Comparison of ENCODE assay signal across 12 cellular contexts in genomic region chr5:106601605-106602004, GRCh38.
DNase-seq lines count a peak whose midpoint lies in the region; ATAC-seq, FAIRE-seq and TF ChIP-seq lines count a peak whose summit lies in the region.
"Had no signal": no experiment of that assay in that cellular context is flagged by ENCODE, and none has a peak within 500 bp of the region (broad histone marks: within the 10 kb centered on the region; RNA-seq: fewer than 3 reads in every experiment).

No MANE protein-coding gene starts in this region.

- peak overlapping the region; percentile 45; the same call in 1 of the 2 replicates for H4K8ac ChIP-seq in H1 (ENCODE audit: extremely low read depth, insufficient read depth, low read length)

- H3K79me2 ChIP-seq in H1 (ENCODE audit: control insufficient read depth in 1 of 2, insufficient read depth in 2 of 2, low read length in 2 of 2), result no peaks in the 10 kb centered on the region

- no peak overlapping the region for H2BK120ac ChIP-seq in H1 (replicated peaks; ENCODE audit: low read depth, low read length)

- no peaks in the 10 kb centered on the region for H3K36me3 ChIP-seq in H1 (ENCODE audit: control insufficient read depth in 2 of 4, insufficient read depth in 4 of 4, low read length in 3 of 4)

- ATAC-seq in GM19467 (IDR thresholded peaks at IDR 0.05; ENCODE audit: unreplicated experiment), result peak; percentile 55
- ATAC-seq in HG03521 (IDR thresholded peaks at IDR 0.05; ENCODE audit: unreplicated experiment), result peak; percentile 71
- no peak for ATAC-seq in HG02642 (IDR thresholded peaks at IDR 0.05; ENCODE audit: poor library complexity, unreplicated experiment)
- ATAC-seq in HG03378 (IDR thresholded peaks at IDR 0.05; ENCODE audit: unreplicated experiment), result no peak
- ATAC-seq: left colon; natural killer cell treated with Interleukin-12 subunit alpha and Interleukin-12 subunit beta and Interleukin-15 and Interleukin-18, amount 100 ng/mL, for 72 hours had no signal

- H3K27me3 ChIP-seq in H1 (replicated peaks in 1 of 4; ENCODE audit: control insufficient read depth in 3 of 4, extremely low read depth in 1 of 4, insufficient read depth in 3 of 4, low read length in 3 of 4), result no peaks in the 10 kb centered on the region

- no peaks in the 10 kb centered on the region for H3K79me1 ChIP-seq in H1 (ENCODE audit: low read depth, low read length)

- no peak overlapping the region for H2BK15ac ChIP-seq in H1 (ENCODE audit: low read length)

- no peak overlapping the region for H2BK12ac ChIP-seq in H1 (ENCODE audit: low read depth, low read length)

- no peak overlapping the region for H3K23ac ChIP-seq in H1 (ENCODE audit: insufficient read length)

- H3K14ac ChIP-seq in H1 (ENCODE audit: insufficient read length), result no peak overlapping the region

- no peak overlapping the region for H3K56ac ChIP-seq in H1 (replicated peaks; ENCODE audit: insufficient read length, low read depth, low read length)

- no peak overlapping the region for H2AK5ac ChIP-seq in H1 (ENCODE audit: low read depth, low read length)

- H3K4me3 ChIP-seq in GM12864 (ENCODE audit: low read depth, low read length) (no peak overlapping the region), H1 (ENCODE audit: extremely low read depth in 1 of 4, insufficient read depth in 2 of 4, low read depth in 3 of 4, low read length in 4 of 4) (no peak overlapping the region)

- H2BK5ac ChIP-seq in H1 (ENCODE audit: low read depth, low read length), result no peak overlapping the region

- no peaks in the 10 kb centered on the region for H3K23me2 ChIP-seq in H1 (ENCODE audit: low read depth, low read length)

- H2AFZ ChIP-seq in H1 (ENCODE audit: low read length), result no peak overlapping the region

- H3K4ac ChIP-seq in H1 (replicated peaks; ENCODE audit: insufficient read length, low read depth, low read length), result no peak overlapping the region

- DNase-seq in GM12864 (ENCODE audit: low read depth), result peak; percentile 5
- DNase-seq in H1 (ENCODE audit: low read depth in 1 of 2, low spot score in 2 of 2), result no peak
- no peak for DNase-seq in NCI-H82 (lab: John Stamatoyannopoulos, UW)
- DNase-seq in T-helper 9 cell, result no peak
- DNase-seq: activated CD4-positive, alpha-beta T cell treated with anti-CD3 and anti-CD28 coated beads, Interleukin-2, amount 50 U/mL, for 48 hours; left colon had no signal

- no peak overlapping the region for H3K18ac ChIP-seq in H1 (ENCODE audit: extremely low read depth, low read length)

- H3K9ac ChIP-seq in H1 (replicated peaks in 1 of 4; ENCODE audit: extremely low read depth in 1 of 4, low read depth in 3 of 4, low read length in 3 of 4), result no peak overlapping the region

- H4K5ac ChIP-seq in H1 (ENCODE audit: insufficient read length, low read depth, low read length), result no peak overlapping the region

- no peaks in the 10 kb centered on the region for H3K9me3 ChIP-seq in H1 (ENCODE audit: insufficient read depth in 2 of 2, low read depth in 1 of 2, low read length in 1 of 2)

- no peak overlapping the region for H2BK20ac ChIP-seq in H1 (ENCODE audit: low read length)

- no peak for TF ChIP-seq EP300 in H1 (IDR thresholded peaks at IDR 0.05; ENCODE audit: borderline replicate concordance in 1 of 2, low read depth in 2 of 2, low read length in 2 of 2)

- no peak for TF ChIP-seq CTCF in GM12864 (IDR thresholded peaks at IDR 0.05; ENCODE audit: low read depth, low read length, missing control alignments)
- TF ChIP-seq CTCF in H1 (IDR thresholded peaks at IDR 0.05; ENCODE audit: control extremely low read depth in 1 of 3, insufficient read depth in 1 of 3, low read depth in 1 of 3, low read length in 3 of 3), result no peak

- H4K91ac ChIP-seq in H1 (replicated peaks; ENCODE audit: insufficient read length, low read length), result no peak overlapping the region

- no peak for TF ChIP-seq POLR2A in H1 (IDR thresholded peaks at IDR 0.05; ENCODE audit: control extremely low read depth in 1 of 2, low read depth in 2 of 2, low read length in 2 of 2)

- no peak overlapping the region for H3K4me2 ChIP-seq in H1 (ENCODE audit: insufficient read depth in 1 of 2, low read depth in 2 of 2, low read length in 2 of 2)

- H3K27ac ChIP-seq in H1 (ENCODE audit: low read depth, low read length), result no peak overlapping the region

- WGBS in H1 (ENCODE audit: extremely low coverage in 1 of 2, insufficient coverage in 1 of 2, insufficient read length in 1 of 2, insufficient replicate concordance in 2 of 2, low coverage in 1 of 2, low lambda C conversion rate in 2 of 2, missing lambda C conversion rate in 1 of 2), 2 experiments, result 83% methylated on average over 6 of the region's 6 CpGs; no CpG with 5 or more reads in 1 of the 2 experiments

- peak; percentile 66 for FAIRE-seq in H1 (lab: Jason Lieb, UNC)
- FAIRE-seq: RCC 7860 had no signal

- H4K20me1 ChIP-seq in H1 (replicated peaks in 1 of 2; ENCODE audit: control insufficient read depth in 1 of 2, insufficient read depth in 2 of 2, low read length in 2 of 2), result no peaks in the 10 kb centered on the region

- POLR2A ChIA-PET in H1 (lab: Charles Lee; ENCODE audit: partially characterized antibody), result no interaction called here

- no peak for TF ChIP-seq RAD21 in H1 (IDR thresholded peaks at IDR 0.05 in 1 of 2, conservative IDR thresholded peaks at IDR 0.05 in 1 of 2; ENCODE audit: low read depth in 2 of 2, low read length in 2 of 2)

- no peaks in the 10 kb centered on the region for H3K4me1 ChIP-seq in H1 (replicated peaks in 1 of 4; ENCODE audit: control insufficient read depth in 3 of 4, insufficient read depth in 4 of 4, low read length in 3 of 4)

- CTCF ChIA-PET in H1 (lab: Charles Lee; ENCODE audit: partially characterized antibody), result interaction anchor here (0.6 to 1.1 kb wide), 3 partner anchors 147 to 988 kb away, joined by 3 read pairs; no protein-coding TSS in a partner anchor

TF ChIP-seq in H1, 55 proteins besides CTCF, POLR2A, EP300 and RAD21:
- no peak for TF ChIP-seq HDAC2 (IDR thresholded peaks at IDR 0.05; ENCODE audit: borderline replicate concordance in 1 of 2, low read depth in 2 of 2, low read length in 2 of 2)
- TF ChIP-seq BCL11A (IDR thresholded peaks at IDR 0.05; ENCODE audit: low read depth in 2 of 2, low read length in 2 of 2), result no peak
- no peak for TF ChIP-seq USF2 (IDR thresholded peaks at IDR 0.05; ENCODE audit: low read length)
- TF ChIP-seq ATF3 (IDR thresholded peaks at IDR 0.05; ENCODE audit: insufficient read depth, low read depth, low read length), result no peak
- TF ChIP-seq KDM4A (IDR thresholded peaks at IDR 0.05; ENCODE audit: low read depth, low read length, severe bottlenecking), result no peak
- TF ChIP-seq CTBP2 (IDR thresholded peaks at IDR 0.05; ENCODE audit: borderline replicate concordance, insufficient read depth, insufficient read length, low read length), result no peak
- no peak for TF ChIP-seq KDM5A (IDR thresholded peaks at IDR 0.05; ENCODE audit: low read length)
- no peak for TF ChIP-seq MAX (IDR thresholded peaks at IDR 0.05)
- no peak for TF ChIP-seq SUZ12 (IDR thresholded peaks at IDR 0.05; ENCODE audit: low read length)
- no peak for TF ChIP-seq GTF2F1 (IDR thresholded peaks at IDR 0.05; ENCODE audit: borderline replicate concordance, low read depth, low read length)
- TF ChIP-seq POLR2AphosphoS5 (IDR thresholded peaks at IDR 0.05; ENCODE audit: low read depth, low read length), result no peak
- no peak for TF ChIP-seq SIRT6 (IDR thresholded peaks at IDR 0.05; ENCODE audit: low read length)
- no peak for TF ChIP-seq RFX5 (IDR thresholded peaks at IDR 0.05; ENCODE audit: borderline replicate concordance, low read depth, low read length)
- TF ChIP-seq EZH2 (IDR thresholded peaks at IDR 0.05; ENCODE audit: low read depth, low read length, severe bottlenecking), result no peak
- TF ChIP-seq YY1 (IDR thresholded peaks at IDR 0.05; ENCODE audit: low read depth, low read length), result no peak
- TF ChIP-seq GABPA (IDR thresholded peaks at IDR 0.05; ENCODE audit: borderline replicate concordance, insufficient read depth, low read length), result no peak
TF ChIP-seq in H1: peak in this region for 0.

Comparison
In these comparisons a context has a peak if more than half of its experiments do, and no peak if none do; other contexts are left out.
1. ATAC-seq: peak in GM19467 (single experiment) and HG03521 (single experiment); none in HG02642 (single experiment) and HG03378 (single experiment).